ENCODE assay signal across 34 cellular contexts in genomic region chr12:132640936-132641335, GRCh38. TPM values are rescaled to one million over a fixed set of nuclear protein-coding genes. Genes with fewer than 3 reads are reported as not detected.
"Had no signal": no experiment of that assay in that cellular context is flagged by ENCODE, and none has a peak within 500 bp of the region (broad histone marks: within the 10 kb centered on the region; RNA-seq: fewer than 3 reads in every experiment).

No MANE protein-coding gene starts in this region.

- DNase-seq: activated CD4-positive, alpha-beta T cell treated with anti-CD3 and anti-CD28 coated beads for 4 hours; activated CD4-positive, alpha-beta T cell treated with anti-CD3 and anti-CD28 coated beads, Interleukin-2, amount 50 U/mL, for 4 hours; activated CD8-positive, alpha-beta memory T cell treated with anti-CD3 and anti-CD28 coated beads for 24 hours; activated gamma-delta T cell; activated naive CD4-positive, alpha-beta T cell treated with anti-CD3 and anti-CD28 coated beads for 36 hours; activated T-cell treated with anti-CD3 and anti-CD28 coated beads, Interleukin-2, amount 50 U/mL, for 4 hours; amygdala; cerebellar nuclear complex; IMR-90; KG1; MV-4-11; NCI-H1092 treated with DMSO at 0.1 percent for 48 hours; NCI-H1417 treated with DMSO at 0.1 percent for 48 hours; NCI-H1694; NCI-H2029; NCI-H2107; NCI-H2171 treated with DMSO at 0.1 percent for 48 hours; NCI-H226; NCI-H526; NCI-H774; T-cell; WERI-Rb-1 had no signal

- H3K27me3 Mint-ChIP-seq: activated naive CD8-positive, alpha-beta T cell; activated T-helper 17 cell treated with anti-CD3 and anti-CD28 coated beads, Interleukin-2, amount 50 U/mL, for 72 hours; brain; T-cell had no signal

- H3K27ac ChIP-seq: cardiac muscle cell, SK-N-MC, WERI-Rb-1 had no signal

- H3K27ac Mint-ChIP-seq: activated naive CD4-positive, alpha-beta T cell treated with anti-CD3 and anti-CD28 coated beads for 36 hours; activated naive CD8-positive, alpha-beta T cell; activated T-helper 17 cell treated with anti-CD3 and anti-CD28 coated beads, Interleukin-2, amount 50 U/mL, for 72 hours; brain; T-cell had no signal

- H3K4me1 Mint-ChIP-seq: activated T-helper 17 cell treated with anti-CD3 and anti-CD28 coated beads, Interleukin-2, amount 50 U/mL, for 72 hours had no signal

- H3K4me3 ChIP-seq: cardiac muscle cell, SK-N-MC had no signal

- H3K4me3 Mint-ChIP-seq: activated naive CD4-positive, alpha-beta T cell treated with anti-CD3 and anti-CD28 coated beads for 36 hours; activated naive CD8-positive, alpha-beta T cell; activated T-cell treated with anti-CD3 and anti-CD28 coated beads, Interleukin-2, amount 50 U/mL, for 4 hours; activated T-helper 17 cell treated with anti-CD3 and anti-CD28 coated beads, Interleukin-2, amount 50 U/mL, for 72 hours; brain; T-cell had no signal

- H3K9me3 Mint-ChIP-seq: activated naive CD4-positive, alpha-beta T cell treated with anti-CD3 and anti-CD28 coated beads for 36 hours; activated T-cell treated with anti-CD3 and anti-CD28 coated beads, Interleukin-2, amount 50 U/mL, for 4 hours; activated T-helper 17 cell treated with anti-CD3 and anti-CD28 coated beads, Interleukin-2, amount 50 U/mL, for 72 hours; brain; T-cell had no signal

- H3K27me3 ChIP-seq: cardiac muscle cell had no signal

- ATAC-seq: activated CD4-positive, CD25-positive, alpha-beta regulatory T cell treated with anti-CD3 and anti-CD28 coated beads, Interleukin-2, amount 50 U/mL, for 24 hours; activated T-cell treated with anti-CD3 and anti-CD28 coated beads, Interleukin-2, amount 50 U/mL, for 4 hours; activated T-helper 17 cell treated with anti-CD3 and anti-CD28 coated beads, Interleukin-2, amount 50 U/mL, for 72 hours; T-cell had no signal

RNA-seq across cellular contexts. Expression of gene P2RX2, which starts 22.4 kb away (rescaled TPM):
- total RNA-seq: activated naive CD4-positive, alpha-beta T cell treated with anti-CD3 and anti-CD28 coated beads for 36 hours; activated T-cell treated with anti-CD3 and anti-CD28 coated beads, Interleukin-2, amount 50 U/mL, for 4 hours; activated T-helper 17 cell treated with anti-CD3 and anti-CD28 coated beads, Interleukin-2, amount 50 U/mL, for 72 hours; astrocyte; cardiac muscle cell; IMR-90; LHCN-M2; MCF 10A; NCI-H460; OCI-LY7; RPMI7951; T-cell had no signal

RNA-seq across cellular contexts. Expression of gene LRCOL1, which starts 30.6 kb away (rescaled TPM):
- total RNA-seq: activated naive CD4-positive, alpha-beta T cell treated with anti-CD3 and anti-CD28 coated beads for 36 hours; activated T-cell treated with anti-CD3 and anti-CD28 coated beads, Interleukin-2, amount 50 U/mL, for 4 hours; activated T-helper 17 cell treated with anti-CD3 and anti-CD28 coated beads, Interleukin-2, amount 50 U/mL, for 72 hours; astrocyte; cardiac muscle cell; IMR-90; LHCN-M2; MCF 10A; NCI-H460; OCI-LY7; RPMI7951; T-cell had no signal
